9 cellular contexts compared by ENCODE assay signal in genomic region chr3:18111702-18112311, GRCh38.
A peak's percentile ranks its signal among the peaks of the same experiment; 100 is the strongest.
DNase-seq lines count a peak whose midpoint lies in the region; ATAC-seq and TF ChIP-seq lines count a peak whose summit lies in the region.
"Had no signal": no experiment of that assay in that cellular context is flagged by ENCODE, and none has a peak within 500 bp of the region (broad histone marks: within the 10 kb centered on the region; RNA-seq: fewer than 3 reads in every experiment).

No MANE protein-coding gene starts in this region.

- TF ChIP-seq CTCF in upper lobe of left lung (IDR thresholded peaks at IDR 0.05): no peak

- ATAC-seq in HG03103 (IDR thresholded peaks at IDR 0.05; ENCODE audit: low read depth, unreplicated experiment) (peak; percentile 86), upper lobe of left lung (ENCODE audit: low FRiP score in 2 of 2) (no peak)

- no peak for TF ChIP-seq POLR2A in upper lobe of left lung (IDR thresholded peaks at IDR 0.05)

- H3K4me1 ChIP-seq in upper lobe of left lung: no peaks in the 10 kb centered on the region

- H3K9me3 ChIP-seq in upper lobe of left lung: no peaks in the 10 kb centered on the region
- H3K9me3 ChIP-seq: neutrophil had no signal

- no peaks in the 10 kb centered on the region for H3K36me3 ChIP-seq in upper lobe of left lung
- H3K36me3 ChIP-seq: neutrophil had no signal

- TF ChIP-seq EP300 in upper lobe of left lung (IDR thresholded peaks at IDR 0.05): no peak

- 22 to 24% methylated on average over 6 of the region's 6 CpGs for WGBS in upper lobe of left lung, 2 donors

- no peaks in the 10 kb centered on the region for H3K27me3 ChIP-seq in upper lobe of left lung
- H3K27me3 ChIP-seq: neutrophil had no signal

- no peak overlapping the region for H3K4me3 ChIP-seq in upper lobe of left lung

- DNase-seq in EL (peak; percentile 56), GM19240 (ENCODE audit: insufficient read length, low spot score) (peak; percentile 10), RPMI8226 (peak; percentile 16), kidney tubule cell (ENCODE audit: low spot score) (peak; percentile 33), NCI-H446 treated with DMSO at 0.1 percent for 48 hours (lab: John Stamatoyannopoulos, UW) (no peak), upper lobe of left lung (no peak), HUDEP-2 (lab: John Stamatoyannopoulos, UW; ENCODE audit: unreplicated experiment in 76 of 76) (no peak)

- no peak overlapping the region for H3K27ac ChIP-seq in upper lobe of left lung
- H3K27ac ChIP-seq: neutrophil had no signal

Comparison
In these comparisons a context has a peak if more than half of its experiments do, and no peak if none do; other contexts are left out.
1. DNase-seq: peak in EL (single experiment), GM19240 (single experiment), RPMI8226 (single experiment) and kidney tubule cell (single experiment); none in NCI-H446 treated with DMSO at 0.1 percent for 48 hours (single experiment), upper lobe of left lung (0 of 2) and HUDEP-2 (0 of 76).